ENCODE assay signal across 1 cellular context in genomic region chr21:43659136-43660000, GRCh38.
A peak's percentile ranks its signal among the peaks of the same experiment; 100 is the strongest.
TF ChIP-seq lines count a peak whose summit lies in the region.

TSS of gene HSF2BP (minus strand) at chr21:43659488. CDS start at chr21:43658096, 1,392 bp downstream.
TSS of gene RRP1B (plus strand) at chr21:43659560. CDS start at chr21:43659665, 105 bp downstream.

TF ChIP-seq in K562, 482 proteins besides CTCF, POLR2A, EP300 and RAD21 (continued from another document and continues in another):
- peak; percentile 58; the same call in 1 of the 2 replicates for TF ChIP-seq TRIM25 (IDR thresholded peaks at IDR 0.05; ENCODE audit: borderline replicate concordance)
- no peak for TF ChIP-seq HNRNPL (IDR thresholded peaks at IDR 0.05; ENCODE audit: low read depth, low read length)
- TF ChIP-seq ZBTB9 (CRISPR knock-in tag; IDR thresholded peaks at IDR 0.05): no peak; the same call in 1 of the 2 replicates
- TF ChIP-seq PRPF4 (IDR thresholded peaks at IDR 0.05; ENCODE audit: insufficient read depth, low read depth, low read length, poor library complexity, severe bottlenecking): peak; percentile 36
- peak; percentile 92 for TF ChIP-seq KLF13 (tag; IDR thresholded peaks at IDR 0.05; ENCODE audit: borderline replicate concordance, low read depth)
- no peak for TF ChIP-seq TAL1 (IDR thresholded peaks at IDR 0.05)
- TF ChIP-seq PRDM10 (IDR thresholded peaks at IDR 0.05; ENCODE audit: partially characterized antibody): no peak
- no peak for TF ChIP-seq SRSF7 (optimal IDR thresholded peaks at IDR 0.05; ENCODE audit: low read depth, low read length)
- TF ChIP-seq ZKSCAN3 (CRISPR knock-in tag; IDR thresholded peaks at IDR 0.05): no peak
- no peak for TF ChIP-seq RBM17 (IDR thresholded peaks at IDR 0.05; ENCODE audit: borderline replicate concordance, low read depth, low read length)
- TF ChIP-seq NCOA1 (IDR thresholded peaks at IDR 0.05; ENCODE audit: low read depth): no peak; the same call in 1 of the 2 replicates
- no peak; the same call in 1 of the 2 replicates for TF ChIP-seq ZNF766 (CRISPR knock-in tag; conservative IDR thresholded peaks at IDR 0.05)
- TF ChIP-seq COPS2 (conservative IDR thresholded peaks at IDR 0.05): no peak
- TF ChIP-seq ZBTB5 (IDR thresholded peaks at IDR 0.05): no peak
- no peak for TF ChIP-seq FOXM1 (IDR thresholded peaks at IDR 0.05; ENCODE audit: low read depth)
- TF ChIP-seq FOXM1 (CRISPR knock-in tag; IDR thresholded peaks at IDR 0.05; ENCODE audit: low read depth): peak; percentile 95
- 0 out of 2 replicates have a peak, but pooled peaks have one; percentile 24 for TF ChIP-seq ZNF253 (CRISPR knock-in tag; conservative IDR thresholded peaks at IDR 0.05)
- TF ChIP-seq CBX1 (IDR thresholded peaks at IDR 0.05; ENCODE audit: low read depth): peak; percentile 88
- no peak for TF ChIP-seq SNIP1 (IDR thresholded peaks at IDR 0.05; ENCODE audit: low read depth)
- no peak for TF ChIP-seq SMC3 (conservative IDR thresholded peaks at IDR 0.05; ENCODE audit: insufficient read depth, low read depth, low read length)
- no peak for TF ChIP-seq PYGO2 (tag; IDR thresholded peaks at IDR 0.05)
- no peak for TF ChIP-seq SP2 (IDR thresholded peaks at IDR 0.05; ENCODE audit: extremely low read depth, low read depth, low read length, poor library complexity, severe bottlenecking)
- TF ChIP-seq RFX1 (IDR thresholded peaks at IDR 0.05): no peak
- peak; percentile 96 for TF ChIP-seq EP400 (IDR thresholded peaks at IDR 0.05)
- no peak for TF ChIP-seq NCOR1 (IDR thresholded peaks at IDR 0.05)
- TF ChIP-seq RNF2 (IDR thresholded peaks at IDR 0.05): peak; percentile 91
- TF ChIP-seq ADNP (tag; IDR thresholded peaks at IDR 0.05): no peak
- TF ChIP-seq ZBTB11 (CRISPR knock-in tag; IDR thresholded peaks at IDR 0.05): peak in 1 of 3 experiments; percentile 67; a peak in 2 of 6 replicates
- no peak for TF ChIP-seq KLF10 (CRISPR knock-in tag; IDR thresholded peaks at IDR 0.05)
- peak; percentile 95 for TF ChIP-seq ZNF609 (CRISPR knock-in tag; IDR thresholded peaks at IDR 0.05; ENCODE audit: borderline replicate concordance)
- no peak for TF ChIP-seq ZNF707 (CRISPR knock-in tag; conservative IDR thresholded peaks at IDR 0.05)
- TF ChIP-seq XRCC3 (IDR thresholded peaks at IDR 0.05): no peak
- no peak for TF ChIP-seq POU5F1 (IDR thresholded peaks at IDR 0.05; ENCODE audit: borderline replicate concordance, low read depth, low read length, partially characterized antibody)
- no peak for TF ChIP-seq ZNF717 (CRISPR knock-in tag; IDR thresholded peaks at IDR 0.05)
- TF ChIP-seq GATA2 (CRISPR knock-in tag; IDR thresholded peaks at IDR 0.05): no peak
- TF ChIP-seq NR2C1 (IDR thresholded peaks at IDR 0.05): no peak
- peak; percentile 59; the same call in 1 of the 2 replicates for TF ChIP-seq NR2C1 (tag; IDR thresholded peaks at IDR 0.05)
- no peak for TF ChIP-seq NFATC3 (IDR thresholded peaks at IDR 0.05)
- TF ChIP-seq LARP7 (IDR thresholded peaks at IDR 0.05): peak; percentile 51; the same call in 1 of the 2 replicates
- TF ChIP-seq CBFB (CRISPR knock-in tag; IDR thresholded peaks at IDR 0.05): no peak
- TF ChIP-seq MTA3 (IDR thresholded peaks at IDR 0.05; ENCODE audit: borderline replicate concordance): peak; percentile 89; the same call in 1 of the 2 replicates
- TF ChIP-seq BRF2 (IDR thresholded peaks at IDR 0.05; ENCODE audit: borderline replicate concordance, insufficient read depth, insufficient read length): no peak
- TF ChIP-seq ATF3 (IDR thresholded peaks at IDR 0.05): no peak
- TF ChIP-seq ATF3 (CRISPR knock-in tag; conservative IDR thresholded peaks at IDR 0.05): 0 out of 2 replicates have a peak, but pooled peaks have one; percentile 50
- no peak for TF ChIP-seq SRSF9 (IDR thresholded peaks at IDR 0.05; ENCODE audit: borderline replicate concordance, low read depth, low read length)
- TF ChIP-seq ESRRA (IDR thresholded peaks at IDR 0.05; ENCODE audit: borderline replicate concordance, low read depth): peak; percentile 56; the same call in 1 of the 2 replicates
